8 cellular contexts compared by ENCODE assay signal in genomic region chr6:41779793-41780622, GRCh38. TPM values are rescaled to one million over a fixed set of nuclear protein-coding genes. Genes with fewer than 3 reads are reported as not detected.
DNase-seq lines count a peak whose midpoint lies in the region; ATAC-seq and TF ChIP-seq lines count a peak whose summit lies in the region.

Gene FRS3 (minus strand): TSS chr6:41779900. CDS start chr6:41776987, 2,913 bp downstream.

- intact Hi-C loops in CD8-positive, alpha-beta T cell (cut with DNase I, micrococcal nuclease): loop anchor here (1.0 to 10.0 kb wide), 14 partner anchors 7 to 1735 kb away; partner anchors contain the start of genes MRPS10 (in 2 of the 2), TFEB (in 2 of the 2), TOMM6 (in 2 of the 2) and LRRC73 (in 1 of the 2)

- peak within 1 kb of the TSS; percentile 93 for H3K4me3 Mint-ChIP-seq in CD8-positive, alpha-beta T cell
- H3K4me3 Mint-ChIP-seq in activated CD4-positive, alpha-beta memory T cell treated with anti-CD3 and anti-CD28 coated beads, Interleukin-2, amount 10 ng/mL, durations not matched to agents 7 days and 5 days: peak within 1 kb of the TSS; percentile 87

- POLR2A ChIA-PET in CD8-positive, alpha-beta T cell (lab: Charles Lee): no interaction called here
- POLR2A ChIA-PET in activated CD4-positive, alpha-beta memory T cell treated with anti-CD3 and anti-CD28 coated beads, Interleukin-2, amount 10 ng/mL, durations not matched to agents 7 days and 5 days (lab: Charles Lee): interaction anchor here (1.0 kb wide), 1 partner anchor 269 kb away, joined by 6 read pairs; no protein-coding TSS in a partner anchor

- H3K9me3 Mint-ChIP-seq in CD8-positive, alpha-beta T cell: no peaks in the 10 kb centered on the region
- no peaks in the 10 kb centered on the region for H3K9me3 Mint-ChIP-seq in activated CD4-positive, alpha-beta memory T cell treated with anti-CD3 and anti-CD28 coated beads, Interleukin-2, amount 10 ng/mL, durations not matched to agents 7 days and 5 days

- no peaks in the 10 kb centered on the region for H3K27me3 ChIP-seq in CD8-positive, alpha-beta T cell (ENCODE audit: insufficient read depth, low read length)

- peaks cover 18% of the 10 kb centered on the region for H3K4me1 ChIP-seq in CD8-positive, alpha-beta T cell (ENCODE audit: insufficient read depth, low read length)

- H3K4me3 ChIP-seq in CD8-positive, alpha-beta T cell (ENCODE audit: low read depth, low read length): peak within 1 kb of the TSS; percentile 93

- H3K36me3 Mint-ChIP-seq in CD8-positive, alpha-beta T cell: peaks cover 20% of the 10 kb centered on the region
- peaks cover 3% of the 10 kb centered on the region for H3K36me3 Mint-ChIP-seq in activated CD4-positive, alpha-beta memory T cell treated with anti-CD3 and anti-CD28 coated beads, Interleukin-2, amount 10 ng/mL, durations not matched to agents 7 days and 5 days (ENCODE audit: low read depth)

- ATAC-seq in CD8-positive, alpha-beta T cell: peak; percentile 97
- ATAC-seq in GM19438 (IDR thresholded peaks at IDR 0.05; ENCODE audit: low read depth, unreplicated experiment): peak; percentile 90
- ATAC-seq in HG03571 (IDR thresholded peaks at IDR 0.05; ENCODE audit: unreplicated experiment): peak; percentile 95

- H3K27me3 Mint-ChIP-seq in CD8-positive, alpha-beta T cell (ENCODE audit: low read depth): peaks cover 4% of the 10 kb centered on the region
- peaks cover 15% of the 10 kb centered on the region for H3K27me3 Mint-ChIP-seq in activated CD4-positive, alpha-beta memory T cell treated with anti-CD3 and anti-CD28 coated beads, Interleukin-2, amount 10 ng/mL, durations not matched to agents 7 days and 5 days

- peak within 1 kb of the TSS; percentile 23 for H3K27ac ChIP-seq in CD8-positive, alpha-beta T cell (ENCODE audit: low read depth, low read length)

- H3K36me3 ChIP-seq in CD8-positive, alpha-beta T cell (ENCODE audit: insufficient read depth, low read length): peaks cover 5% of the 10 kb centered on the region

- H3K4me1 Mint-ChIP-seq in CD8-positive, alpha-beta T cell (ENCODE audit: low read depth): peaks cover 21% of the 10 kb centered on the region
- H3K4me1 Mint-ChIP-seq in activated CD4-positive, alpha-beta memory T cell treated with anti-CD3 and anti-CD28 coated beads, Interleukin-2, amount 10 ng/mL, durations not matched to agents 7 days and 5 days: peaks cover 24% of the 10 kb centered on the region

- peak; percentile 96 to 100 (median 100) for DNase-seq in CD8-positive, alpha-beta T cell
- DNase-seq in NCI-H82 (lab: John Stamatoyannopoulos, UW) (peak; percentile 98), ecto neural progenitor cell (ENCODE audit: low spot score) (peak; percentile 100), lung microvascular endothelial cell (ENCODE audit: low read depth in 2 of 2) (peak; percentile 96 to 97)
- DNase-seq in activated CD4-positive, alpha-beta memory T cell treated with anti-CD3 and anti-CD28 coated beads, Interleukin-2, amount 10 ng/mL, durations not matched to agents 7 days and 5 days: peak; percentile 99
- DNase-seq in stimulated activated CD4-positive, alpha-beta T cell treated with anti-CD3 and anti-CD28 coated beads, TNF-alpha, amount 100 ng/mL, for 4 hours (ENCODE audit: low read depth in 3 of 3): peak; percentile 99 to 100 (median 99)

- no peaks in the 10 kb centered on the region for H3K9me3 ChIP-seq in CD8-positive, alpha-beta T cell (ENCODE audit: low read length)

- no peak within 1 kb of the TSS for H3K27ac Mint-ChIP-seq in CD8-positive, alpha-beta T cell
- peak within 1 kb of the TSS; percentile 73 for H3K27ac Mint-ChIP-seq in activated CD4-positive, alpha-beta memory T cell treated with anti-CD3 and anti-CD28 coated beads, Interleukin-2, amount 10 ng/mL, durations not matched to agents 7 days and 5 days

- TF ChIP-seq CTCF in CD8-positive, alpha-beta T cell (IDR thresholded peaks at IDR 0.05): peak; percentile 74

- CTCF ChIA-PET in CD8-positive, alpha-beta T cell (lab: Charles Lee): interaction anchor here (0.6 to 9.7 kb wide), 2 partner anchors 264 to 372 kb away, joined by 4 to 153 read pairs; partner anchors contain the start of gene TAF8
- CTCF ChIA-PET in activated CD4-positive, alpha-beta memory T cell treated with anti-CD3 and anti-CD28 coated beads, Interleukin-2, amount 10 ng/mL, durations not matched to agents 7 days and 5 days (lab: Charles Lee): interaction anchor here (0.5 to 13.2 kb wide), 12 partner anchors 17 to 961 kb away, joined by 3 to 266 read pairs (median 3); partner anchors contain the start of genes BYSL, MED20, TAF8 and TFEB

RNA-seq across cellular contexts. Expression of gene FRS3, which starts in this region (rescaled TPM):
- total RNA-seq in CD8-positive, alpha-beta T cell: 1 to 10 TPM; 3.7 to 6.2 TPM
- 1 to 10 TPM; 4.0 to 4.2 TPM for total RNA-seq in activated CD4-positive, alpha-beta memory T cell treated with anti-CD3 and anti-CD28 coated beads, Interleukin-2, amount 10 ng/mL, durations not matched to agents 7 days and 5 days
- total RNA-seq in lung microvascular endothelial cell: 0.60 and 0.65 TPM in 2 replicates

Comparison
In these comparisons a context has a peak if more than half of its experiments do, and no peak if none do; other contexts are left out.
1. Peak in every context shown above with its lines: DNase-seq, ATAC-seq, H3K4me3 ChIP-seq and H3K27ac ChIP-seq.
2. Peak in DNase-seq in lung microvascular endothelial cell; RNA of the gene not detected or under 1 TPM.